In genomic region chr6:17167327-17167979, GRCh38 we compare ENCODE assay signal across 8 cellular contexts.
DNase-seq lines count a peak whose midpoint lies in the region; ATAC-seq lines count a peak whose summit lies in the region.

No MANE protein-coding gene starts in this region.

- no peaks in the 10 kb centered on the region for H3K4me1 ChIP-seq in mesenchymal stem cell (ENCODE audit: control insufficient read depth, insufficient read depth, low read depth, low read length)

- H4K91ac ChIP-seq in mesenchymal stem cell (ENCODE audit: low read length) = no peak overlapping the region

- H3K27me3 Mint-ChIP-seq in activated T-cell treated with anti-CD3 and anti-CD28 coated beads, Interleukin-2, amount 50 U/mL, for 72 hours (ENCODE audit: low read depth) = peaks cover 9% of the 10 kb centered on the region

- H4K8ac ChIP-seq in mesenchymal stem cell (ENCODE audit: low read length) = no peak overlapping the region

- H3K4me3 ChIP-seq in mesenchymal stem cell (ENCODE audit: insufficient read depth in 1 of 2, low read depth in 1 of 2, low read length in 2 of 2) = no peak overlapping the region

- no peak overlapping the region for H2BK12ac ChIP-seq in mesenchymal stem cell (ENCODE audit: low read length in 2 of 2)

- no peaks in the 10 kb centered on the region for H3K4me1 Mint-ChIP-seq in activated T-cell treated with anti-CD3 and anti-CD28 coated beads, Interleukin-2, amount 50 U/mL, for 72 hours (ENCODE audit: low read depth)

- H3K23ac ChIP-seq in mesenchymal stem cell (ENCODE audit: low read length in 2 of 2) = no peak overlapping the region

- H3K79me1 ChIP-seq in mesenchymal stem cell (replicated peaks; ENCODE audit: low read length, poor library complexity, severe bottlenecking) = no peaks in the 10 kb centered on the region

- H3K27ac ChIP-seq in mesenchymal stem cell (ENCODE audit: low read length, poor library complexity, severe bottlenecking) = no peak overlapping the region

- no peak overlapping the region for H3K4ac ChIP-seq in mesenchymal stem cell (ENCODE audit: low read depth in 1 of 2, low read length in 2 of 2)

- no peak overlapping the region for H2BK120ac ChIP-seq in mesenchymal stem cell (ENCODE audit: low read depth, low read length)

- no peaks in the 10 kb centered on the region for H3K9me3 Mint-ChIP-seq in activated T-cell treated with anti-CD3 and anti-CD28 coated beads, Interleukin-2, amount 50 U/mL, for 72 hours

- no peak overlapping the region for H3K4me2 ChIP-seq in mesenchymal stem cell (ENCODE audit: low read length, poor library complexity, severe bottlenecking)

- no peaks in the 10 kb centered on the region for H3K9me3 ChIP-seq in mesenchymal stem cell (ENCODE audit: control insufficient read depth, low read length)

- no peak overlapping the region for H3K18ac ChIP-seq in mesenchymal stem cell (ENCODE audit: low read depth in 1 of 2, low read length in 2 of 2)

- no peak overlapping the region for H3K14ac ChIP-seq in mesenchymal stem cell (ENCODE audit: low read length in 2 of 2)

- H3K9ac ChIP-seq in mesenchymal stem cell (ENCODE audit: low read length) = no peak overlapping the region

- H3K36me3 ChIP-seq in mesenchymal stem cell (ENCODE audit: control insufficient read depth in 1 of 2, insufficient read depth in 2 of 2, low read depth in 1 of 2, low read length in 2 of 2) = no peaks in the 10 kb centered on the region

- no peak overlapping the region for H3K27ac Mint-ChIP-seq in activated T-cell treated with anti-CD3 and anti-CD28 coated beads, Interleukin-2, amount 50 U/mL, for 72 hours

- H2BK15ac ChIP-seq in mesenchymal stem cell (ENCODE audit: low read depth, poor library complexity, severe bottlenecking) = no peak overlapping the region

- H2AFZ ChIP-seq in mesenchymal stem cell (ENCODE audit: low read depth, low read length) = no peak overlapping the region

- no peaks in the 10 kb centered on the region for H3K36me3 Mint-ChIP-seq in activated T-cell treated with anti-CD3 and anti-CD28 coated beads, Interleukin-2, amount 50 U/mL, for 72 hours (ENCODE audit: insufficient read depth in 2 of 2)

- DNase-seq in COLO668 (lab: John Stamatoyannopoulos, UW; ENCODE audit: unreplicated experiment) = peak; percentile 26
- peak; percentile 42 for DNase-seq in NCI-H2107 treated with DMSO at 0.1 percent for 48 hours (lab: John Stamatoyannopoulos, UW; ENCODE audit: unreplicated experiment)
- DNase-seq in ecto neural progenitor cell (ENCODE audit: low spot score) = peak; percentile 68
- DNase-seq in mesenchymal stem cell = peak; percentile 59
- no peak for DNase-seq in activated T-cell treated with anti-CD3 and anti-CD28 coated beads, Interleukin-2, amount 50 U/mL, for 72 hours
- no peak for DNase-seq in germinal center (ENCODE audit: low spot score)

- H2BK5ac ChIP-seq in mesenchymal stem cell (ENCODE audit: low read depth, low read length, poor library complexity, severe bottlenecking) = no peak overlapping the region

- H3K4me3 Mint-ChIP-seq in activated T-cell treated with anti-CD3 and anti-CD28 coated beads, Interleukin-2, amount 50 U/mL, for 72 hours = no peak overlapping the region

- no peak for ATAC-seq in HG03354 (IDR thresholded peaks at IDR 0.05; ENCODE audit: poor library complexity, severe bottlenecking, unreplicated experiment)
- ATAC-seq in activated T-cell treated with anti-CD3 and anti-CD28 coated beads, Interleukin-2, amount 50 U/mL, for 72 hours (replicated peaks in 1 of 2) = no peak
- ATAC-seq in GM21526 (IDR thresholded peaks at IDR 0.05; ENCODE audit: low FRiP score, unreplicated experiment) = no peak

- no peak overlapping the region for H2AK5ac ChIP-seq in mesenchymal stem cell (ENCODE audit: low read length, severe bottlenecking)

- 28% methylated on average over 7 of the region's 9 CpGs for WGBS in mesenchymal stem cell

- no peaks in the 10 kb centered on the region for H3K27me3 ChIP-seq in mesenchymal stem cell (ENCODE audit: control insufficient read depth in 1 of 2, insufficient read depth in 1 of 2, low read length in 2 of 2)

Comparison
In these comparisons a context has a peak if more than half of its experiments do, and no peak if none do; other contexts are left out.
1. DNase-seq: peak in COLO668 (single experiment), NCI-H2107 treated with DMSO at 0.1 percent for 48 hours (single experiment), ecto neural progenitor cell (single experiment) and mesenchymal stem cell (single experiment); none in activated T-cell treated with anti-CD3 and anti-CD28 coated beads, Interleukin-2, amount 50 U/mL, for 72 hours (0 of 2) and germinal center (single experiment).